24 cellular contexts compared by ENCODE assay signal in the genomic region with DNA sequence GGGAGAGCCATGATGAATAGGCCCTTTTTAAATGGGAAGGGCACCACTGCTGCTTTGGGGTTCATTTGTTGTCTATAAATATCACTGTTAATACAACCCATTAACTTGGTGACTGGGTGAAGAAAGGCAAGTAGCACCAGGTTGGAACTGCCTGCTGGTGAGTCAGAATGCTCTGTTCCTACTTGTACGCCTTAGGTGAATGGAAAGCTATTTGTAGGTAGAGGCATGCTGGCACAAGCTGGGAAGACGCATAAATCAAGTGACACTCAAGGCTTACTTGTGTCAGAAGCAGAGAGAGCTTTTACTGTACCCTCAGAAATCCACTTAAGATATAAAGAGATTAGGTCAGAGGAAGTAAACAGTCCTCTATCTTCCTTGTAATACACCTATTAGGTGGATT.
A peak's percentile ranks its signal among the peaks of the same experiment; 100 is the strongest.
DNase-seq lines count a peak whose midpoint lies in the region; ATAC-seq, FAIRE-seq and TF ChIP-seq lines count a peak whose summit lies in the region.
"Had no signal": no experiment of that assay in that cellular context is flagged by ENCODE, and none has a peak within 500 bp of the region (broad histone marks: within the 10 kb centered on the region; RNA-seq: fewer than 3 reads in every experiment).

No MANE protein-coding gene starts in this region.

- dilution Hi-C loops in keratinocyte (cut with MboI; ENCODE audit: extremely low pct_ligation_motif_present, low sequenced_read_pairs) = no loop called here

- H3K4me2 ChIP-seq in keratinocyte (ENCODE audit: control insufficient read depth, extremely low read depth, insufficient read depth, low read depth, low read length) = peak overlapping the region; percentile 65

- TF ChIP-seq CTCF in RWPE2 (IDR thresholded peaks at IDR 0.05; ENCODE audit: poor library complexity, severe bottlenecking) (no peak), keratinocyte (optimal IDR thresholded peaks at IDR 0.05 in 1 of 3, IDR thresholded peaks at IDR 0.05 in 1 of 3, conservative IDR thresholded peaks at IDR 0.05 in 1 of 3; ENCODE audit: extremely low read depth in 1 of 3, insufficient read depth in 2 of 3, low read length in 3 of 3) (no peak)

- no peaks in the 10 kb centered on the region for H3K36me3 ChIP-seq in RWPE2 (ENCODE audit: low read depth)
- no peaks in the 10 kb centered on the region for H3K36me3 ChIP-seq in keratinocyte (ENCODE audit: control insufficient read depth in 2 of 2, extremely low read depth in 1 of 2, insufficient read depth in 2 of 2, low read length in 2 of 2)
- H3K36me3 ChIP-seq: BE2C, stomach had no signal

- H3K4me3 ChIP-seq in RWPE2 (ENCODE audit: severe bottlenecking) = no peak overlapping the region
- H3K4me3 ChIP-seq in keratinocyte (ENCODE audit: control insufficient read depth in 2 of 3, extremely low read depth in 1 of 3, insufficient read depth in 2 of 3, low read depth in 1 of 3, low read length in 3 of 3) = no peak overlapping the region
- H3K4me3 ChIP-seq: SK-N-MC, stomach had no signal

- no peak overlapping the region for H2AFZ ChIP-seq in keratinocyte (ENCODE audit: control insufficient read depth, low read length)

- peak; percentile 92 for ATAC-seq in RWPE2 (ENCODE audit: low read depth)
- no peak for ATAC-seq in GM21360 (IDR thresholded peaks at IDR 0.05; ENCODE audit: unreplicated experiment)
- ATAC-seq: activated T-cell treated with anti-CD3 and anti-CD28 coated beads, Interleukin-2, amount 50 U/mL, for 72 hours; Panc1; WTC11 had no signal

- H3K27me3 ChIP-seq in RWPE2 (ENCODE audit: insufficient read depth, poor library complexity, severe bottlenecking) (no peaks in the 10 kb centered on the region), keratinocyte (ENCODE audit: control insufficient read depth, extremely low read depth, insufficient read depth, low read length) (no peaks in the 10 kb centered on the region)
- H3K27me3 ChIP-seq: BE2C, stomach had no signal

- H3K9me3 ChIP-seq in RWPE2 (ENCODE audit: severe bottlenecking) (no peaks in the 10 kb centered on the region), keratinocyte (ENCODE audit: control insufficient read depth, low read depth, low read length) (no peaks in the 10 kb centered on the region)
- H3K9me3 ChIP-seq: BE2C, stomach had no signal

- H4K20me1 ChIP-seq in keratinocyte (ENCODE audit: control insufficient read depth, extremely low read depth, insufficient read depth, low read length) = no peaks in the 10 kb centered on the region

- no peaks in the 10 kb centered on the region for H3K79me2 ChIP-seq in keratinocyte (ENCODE audit: control insufficient read depth, insufficient read depth, low read length)

- peak in 2 of 3 experiments; percentile 50 to 93 for DNase-seq in NCI-H1417 (lab: John Stamatoyannopoulos, UW)
- no peak for DNase-seq in NCI-H1417 treated with DMSO at 0.1 percent for 48 hours (lab: John Stamatoyannopoulos, UW)
- DNase-seq in RWPE2 (ENCODE audit: low spot score) = peak; percentile 95
- DNase-seq in keratinocyte (ENCODE audit: low read depth, low spot score) = peak; percentile 99
- DNase-seq in ureter (ENCODE audit: low spot score) = peak; percentile 79
- DNase-seq in occipital lobe (lab: John Stamatoyannopoulos, UW) = no peak
- no peak for DNase-seq in NCI-H2029 treated with DMSO at 0.1 percent for 48 hours (lab: John Stamatoyannopoulos, UW)
- DNase-seq: activated CD8-positive, alpha-beta memory T cell treated with anti-CD3 and anti-CD28 coated beads for 24 hours; activated T-cell treated with anti-CD3 and anti-CD28 coated beads, Interleukin-2, amount 50 U/mL, for 72 hours; BE2C; effector memory CD4-positive, alpha-beta T cell; GDM1; H7; NCI-H2029; NCI-H774; posterior cingulate gyrus; small intestine; stimulated activated CD4-positive, alpha-beta T cell treated with anti-CD3 and anti-CD28 coated beads, Interleukin-4, amount 100 ng/mL, for 24 hours; stomach had no signal

- H3K9me1 ChIP-seq in keratinocyte (ENCODE audit: control insufficient read depth, extremely low read depth, insufficient read depth, low read length) = no peaks in the 10 kb centered on the region

- H3K4me1 ChIP-seq in RWPE2 (ENCODE audit: insufficient read depth, poor library complexity, severe bottlenecking) (peaks cover 44% of the 10 kb centered on the region), keratinocyte (ENCODE audit: control insufficient read depth, extremely low read depth, insufficient read depth, low read length) (peaks cover 37% of the 10 kb centered on the region)
- H3K4me1 ChIP-seq: BE2C, stomach had no signal

- FAIRE-seq in keratinocyte (lab: Jason Lieb, UNC) = peak; percentile 100
- FAIRE-seq: A204.1, small intestine had no signal

- peak overlapping the region; percentile 58 for H3K9ac ChIP-seq in keratinocyte (ENCODE audit: control insufficient read depth, extremely low read depth, insufficient read depth, low read length)

- peak overlapping the region; percentile 94 for H3K27ac ChIP-seq in RWPE2 (ENCODE audit: poor library complexity, severe bottlenecking)
- peak overlapping the region; percentile 91 for H3K27ac ChIP-seq in keratinocyte (ENCODE audit: control insufficient read depth, insufficient read depth, low read length)
- H3K27ac ChIP-seq: SK-N-MC, stomach had no signal

Comparison
In these comparisons a context has a peak if more than half of its experiments do, and no peak if none do; other contexts are left out.
1. DNase-seq: peak in NCI-H1417 (2 of 3), RWPE2 (single experiment), keratinocyte (single experiment) and ureter (single experiment); none in NCI-H1417 treated with DMSO at 0.1 percent for 48 hours (single experiment), occipital lobe (single experiment) and NCI-H2029 treated with DMSO at 0.1 percent for 48 hours (single experiment).